In genomic region chr1:185453496-185454192, GRCh38 we compare ENCODE assay signal across 20 cellular contexts.
A peak's percentile ranks its signal among the peaks of the same experiment; 100 is the strongest.
DNase-seq lines count a peak whose midpoint lies in the region; ATAC-seq and TF ChIP-seq lines count a peak whose summit lies in the region.
"Had no signal": no experiment of that assay in that cellular context is flagged by ENCODE, and none has a peak within 500 bp of the region (broad histone marks: within the 10 kb centered on the region; RNA-seq: fewer than 3 reads in every experiment).

No MANE protein-coding gene starts in this region.

- H3K9me3 ChIP-seq in neutrophil = no peaks in the 10 kb centered on the region
- H3K9me3 ChIP-seq: ascending aorta, upper lobe of left lung had no signal

- peaks cover 17% of the 10 kb centered on the region in 2 donors for H3K4me1 Mint-ChIP-seq in natural killer cell treated with Interleukin-12 subunit alpha and Interleukin-12 subunit beta and Interleukin-15 and Interleukin-18, amount 100 ng/mL, for 72 hours (ENCODE audit: low read depth in 2 of 2)

- H3K4me1 ChIP-seq in neutrophil (ENCODE audit: control insufficient read depth in 1 of 2, insufficient read depth in 1 of 2, low read depth in 1 of 2, low read length in 1 of 2) = peaks cover 47 to 49% of the 10 kb centered on the region in 2 experiments
- H3K4me1 ChIP-seq: ascending aorta, upper lobe of left lung had no signal

- DNase-seq in Caki2 (ENCODE audit: low read depth) (peak; percentile 14), RPMI7951 (ENCODE audit: low read depth) (peak; percentile 13), dermis blood vessel endothelial cell (peak; percentile 49), anterior cingulate cortex (lab: John Stamatoyannopoulos, UW) (no peak), H7 (no peak), DMS153 (lab: John Stamatoyannopoulos, UW) (no peak)
- DNase-seq in natural killer cell treated with Interleukin-12 subunit alpha and Interleukin-12 subunit beta and Interleukin-15 and Interleukin-18, amount 100 ng/mL, for 72 hours (ENCODE audit: low spot score) = no peak
- DNase-seq: activated CD4-positive, alpha-beta memory T cell treated with anti-CD3 and anti-CD28 coated beads for 36 hours; CD8-positive, alpha-beta T cell; effector memory CD8-positive, alpha-beta T cell; GDM1; head of caudate nucleus; NCI-H1436; NCI-H524; RPMI8226; stimulated activated CD4-positive, alpha-beta T cell treated with anti-CD3 and anti-CD28 coated beads, Interleukin-4, amount 100 ng/mL, for 24 hours; upper lobe of left lung had no signal

- peaks cover 3% of the 10 kb centered on the region for H3K9me3 Mint-ChIP-seq in natural killer cell treated with Interleukin-12 subunit alpha and Interleukin-12 subunit beta and Interleukin-15 and Interleukin-18, amount 100 ng/mL, for 72 hours
- H3K9me3 Mint-ChIP-seq: CD8-positive, alpha-beta T cell; effector memory CD8-positive, alpha-beta T cell had no signal

- peak overlapping the region; percentile 78 for H3K27ac ChIP-seq in neutrophil
- H3K27ac ChIP-seq: ascending aorta, upper lobe of left lung had no signal

- no peak for TF ChIP-seq CTCF in neutrophil (IDR thresholded peaks at IDR 0.05)

- peak overlapping the region in 1 of 2 donors; percentile 68 for H3K27ac Mint-ChIP-seq in natural killer cell treated with Interleukin-12 subunit alpha and Interleukin-12 subunit beta and Interleukin-15 and Interleukin-18, amount 100 ng/mL, for 72 hours
- H3K27ac Mint-ChIP-seq: activated CD4-positive, alpha-beta memory T cell treated with anti-CD3 and anti-CD28 coated beads for 36 hours; activated T-helper 1 cell treated with anti-CD3 and anti-CD28 coated beads, Interleukin-12 subunit alpha, Interleukin-12 subunit beta, Interleukin-2, Interleukin-4 antibody, amounts not matched to agents 30 ng/mL and 10 ng/mL and 1 ng/mL, durations not matched to agents 14 hours and 24 hours and 36 hours; CD8-positive, alpha-beta T cell; effector memory CD8-positive, alpha-beta T cell had no signal

- H3K36me3 ChIP-seq in neutrophil (no peaks in the 10 kb centered on the region), H7 (replicated peaks; ENCODE audit: control insufficient read depth, insufficient read depth, low read length) (no peaks in the 10 kb centered on the region)
- H3K36me3 ChIP-seq: ascending aorta, upper lobe of left lung had no signal

- no peak for ATAC-seq in natural killer cell treated with Interleukin-12 subunit alpha and Interleukin-12 subunit beta and Interleukin-15 and Interleukin-18, amount 100 ng/mL, for 72 hours
- ATAC-seq: CD8-positive, alpha-beta T cell; effector memory CD8-positive, alpha-beta T cell had no signal

- no peaks in the 10 kb centered on the region for H3K27me3 ChIP-seq in neutrophil
- H3K27me3 ChIP-seq in H7 (ENCODE audit: control insufficient read depth, insufficient read depth, low read length) = no peaks in the 10 kb centered on the region
- H3K27me3 ChIP-seq: ascending aorta, upper lobe of left lung had no signal

- H3K4me3 ChIP-seq in neutrophil (ENCODE audit: low read depth in 1 of 2, low read length in 1 of 2) (no peak overlapping the region), H7 (ENCODE audit: insufficient read depth, low read depth, low read length) (no peak overlapping the region)
- H3K4me3 ChIP-seq: ascending aorta, upper lobe of left lung had no signal

- in situ Hi-C loops in Caki2 (cut with HindIII; ENCODE audit: low pct_unique_long_range_greater_than_20kb, low sequenced_read_pairs) = no loop called here

- H3K36me3 Mint-ChIP-seq in natural killer cell treated with Interleukin-12 subunit alpha and Interleukin-12 subunit beta and Interleukin-15 and Interleukin-18, amount 100 ng/mL, for 72 hours = peaks cover 7% of the 10 kb centered on the region
- H3K36me3 Mint-ChIP-seq: activated CD4-positive, alpha-beta memory T cell treated with anti-CD3 and anti-CD28 coated beads for 36 hours; CD8-positive, alpha-beta T cell had no signal

- H3K27me3 Mint-ChIP-seq in natural killer cell treated with Interleukin-12 subunit alpha and Interleukin-12 subunit beta and Interleukin-15 and Interleukin-18, amount 100 ng/mL, for 72 hours = no peaks in the 10 kb centered on the region
- H3K27me3 Mint-ChIP-seq: activated CD4-positive, alpha-beta memory T cell treated with anti-CD3 and anti-CD28 coated beads for 36 hours had no signal

- H3K4me3 Mint-ChIP-seq in natural killer cell treated with Interleukin-12 subunit alpha and Interleukin-12 subunit beta and Interleukin-15 and Interleukin-18, amount 100 ng/mL, for 72 hours = no peak overlapping the region
- H3K4me3 Mint-ChIP-seq: activated CD4-positive, alpha-beta memory T cell treated with anti-CD3 and anti-CD28 coated beads for 36 hours; activated T-helper 1 cell treated with anti-CD3 and anti-CD28 coated beads, Interleukin-12 subunit alpha, Interleukin-12 subunit beta, Interleukin-2, Interleukin-4 antibody, amounts not matched to agents 30 ng/mL and 10 ng/mL and 1 ng/mL, durations not matched to agents 14 hours and 24 hours and 36 hours; CD8-positive, alpha-beta T cell; effector memory CD8-positive, alpha-beta T cell had no signal

Comparison
In these comparisons a context has a peak if more than half of its experiments do, and no peak if none do; other contexts are left out.
1. DNase-seq: peak in Caki2 (single experiment), RPMI7951 (single experiment) and dermis blood vessel endothelial cell (single experiment); none in natural killer cell treated with Interleukin-12 subunit alpha and Interleukin-12 subunit beta and Interleukin-15 and Interleukin-18, amount 100 ng/mL, for 72 hours (single experiment), anterior cingulate cortex (0 of 58), H7 (single experiment) and DMS153 (single experiment).